1 cellular context compared by ENCODE assay signal in genomic region chr5:160477266-160477970, GRCh38.
TF ChIP-seq lines count a peak whose summit lies in the region.

No MANE protein-coding gene starts in this region.

TF ChIP-seq in H1, 55 proteins besides CTCF, POLR2A, EP300 and RAD21:
- TF ChIP-seq BRCA1 (IDR thresholded peaks at IDR 0.05; ENCODE audit: low read depth, low read length) (no peak), JUND (IDR thresholded peaks at IDR 0.05; ENCODE audit: low read length) (0 out of 2 replicates have a peak, but pooled peaks have one; percentile 6), SP1 (IDR thresholded peaks at IDR 0.05; ENCODE audit: low read depth, low read length) (peak; percentile 54; the same call in 1 of the 2 replicates), EGR1 (IDR thresholded peaks at IDR 0.05; ENCODE audit: borderline replicate concordance, low read depth, low read length) (no peak), JUN (IDR thresholded peaks at IDR 0.05; ENCODE audit: low read depth, low read length) (no peak), ASH2L (IDR thresholded peaks at IDR 0.05; ENCODE audit: low read length) (peak; percentile 20), SP2 (IDR thresholded peaks at IDR 0.05; ENCODE audit: low read length) (no peak), MAFK (IDR thresholded peaks at IDR 0.05; ENCODE audit: low read depth, low read length) (no peak)
